In genomic region chr5:52856564-52856963, GRCh38 we compare ENCODE assay signal across 10 cellular contexts.
DNase-seq lines count a peak whose midpoint lies in the region; ATAC-seq and FAIRE-seq lines count a peak whose summit lies in the region.
"Had no signal": no experiment of that assay in that cellular context is flagged by ENCODE, and none has a peak within 500 bp of the region (broad histone marks: within the 10 kb centered on the region; RNA-seq: fewer than 3 reads in every experiment).

No MANE protein-coding gene starts in this region.

- H3K36me3 ChIP-seq in ACC112 (ENCODE audit: insufficient read depth, low read length) (no peaks in the 10 kb centered on the region), H7 (replicated peaks; ENCODE audit: control insufficient read depth, insufficient read depth, low read length) (no peaks in the 10 kb centered on the region)

- peak overlapping the region; percentile 11; the same call in 1 of the 2 replicates for H3K27ac ChIP-seq in ACC112 (ENCODE audit: low read depth, low read length)

- H2AFZ ChIP-seq in ACC112 (ENCODE audit: low read length, unreplicated experiment) = no peak overlapping the region

- no peaks in the 10 kb centered on the region for H3K27me3 Mint-ChIP-seq in T-helper 17 cell
- H3K27me3 Mint-ChIP-seq in activated naive CD4-positive, alpha-beta T cell treated with anti-CD3 and anti-CD28 coated beads, Interleukin-2, amount 10 ng/mL, durations not matched to agents 7 days and 5 days = no peaks in the 10 kb centered on the region

- no peaks in the 10 kb centered on the region for H3K4me1 Mint-ChIP-seq in T-helper 17 cell
- H3K4me1 Mint-ChIP-seq in activated naive CD4-positive, alpha-beta T cell treated with anti-CD3 and anti-CD28 coated beads, Interleukin-2, amount 10 ng/mL, durations not matched to agents 7 days and 5 days = peaks cover 3% of the 10 kb centered on the region

- no peak overlapping the region for H3K4me3 Mint-ChIP-seq in T-helper 17 cell
- H3K4me3 Mint-ChIP-seq in activated naive CD4-positive, alpha-beta T cell treated with anti-CD3 and anti-CD28 coated beads, Interleukin-2, amount 10 ng/mL, durations not matched to agents 7 days and 5 days = no peak overlapping the region

- peaks cover 19% of the 10 kb centered on the region for H3K4me1 ChIP-seq in ACC112 (ENCODE audit: control insufficient read depth, insufficient read depth, low read length, unreplicated experiment)

- H3K27me3 ChIP-seq in ACC112 (ENCODE audit: insufficient read depth, low read length) (no peaks in the 10 kb centered on the region), H7 (ENCODE audit: control insufficient read depth, insufficient read depth, low read length) (no peaks in the 10 kb centered on the region)
- H3K27me3 ChIP-seq: esophagus muscularis mucosa had no signal

- H3K9me3 Mint-ChIP-seq in activated naive CD4-positive, alpha-beta T cell treated with anti-CD3 and anti-CD28 coated beads, Interleukin-2, amount 10 ng/mL, durations not matched to agents 7 days and 5 days = no peaks in the 10 kb centered on the region

- H3K4me3 ChIP-seq in ACC112 (ENCODE audit: low read depth, low read length) (no peak overlapping the region), H7 (ENCODE audit: insufficient read depth, low read depth, low read length) (no peak overlapping the region)
- H3K4me3 ChIP-seq: esophagus muscularis mucosa had no signal

- H3K27ac Mint-ChIP-seq in T-helper 17 cell = no peak overlapping the region
- no peak overlapping the region for H3K27ac Mint-ChIP-seq in activated naive CD4-positive, alpha-beta T cell treated with anti-CD3 and anti-CD28 coated beads, Interleukin-2, amount 10 ng/mL, durations not matched to agents 7 days and 5 days

- ATAC-seq in GM19455 (IDR thresholded peaks at IDR 0.05; ENCODE audit: unreplicated experiment) = peak; percentile 75
- ATAC-seq in HG03066 (IDR thresholded peaks at IDR 0.05; ENCODE audit: low read depth, unreplicated experiment) = peak; percentile 89
- ATAC-seq in T-helper 17 cell = no peak

- no peaks in the 10 kb centered on the region for H3K36me3 Mint-ChIP-seq in T-helper 17 cell (ENCODE audit: low read depth)
- H3K36me3 Mint-ChIP-seq in activated naive CD4-positive, alpha-beta T cell treated with anti-CD3 and anti-CD28 coated beads, Interleukin-2, amount 10 ng/mL, durations not matched to agents 7 days and 5 days = no peaks in the 10 kb centered on the region

- CTCF ChIA-PET in activated naive CD4-positive, alpha-beta T cell treated with anti-CD3 and anti-CD28 coated beads, Interleukin-2, amount 10 ng/mL, durations not matched to agents 7 days and 5 days (lab: Charles Lee) = interaction anchor here (0.7 to 1.2 kb wide), 2 partner anchors 21 to 35 kb away, joined by 3 read pairs; no protein-coding TSS in a partner anchor

- no peaks in the 10 kb centered on the region for H3K79me2 ChIP-seq in ACC112 (ENCODE audit: control insufficient read depth, insufficient read depth, low read length, unreplicated experiment)

- DNase-seq in RCC 7860 (ENCODE audit: low spot score) (peak; percentile 7), T-helper 17 cell (no peak), H7 (no peak)
- DNase-seq in NK-92 treated with Interleukin-12 subunit alpha and Interleukin-12 subunit beta, amount 100 ng/mL, for 24 hours (lab: John Stamatoyannopoulos, UW) = no peak
- no peak for DNase-seq in activated naive CD4-positive, alpha-beta T cell treated with anti-CD3 and anti-CD28 coated beads, Interleukin-2, amount 10 ng/mL, durations not matched to agents 7 days and 5 days
- DNase-seq: NCI-H2029 had no signal

- no peaks in the 10 kb centered on the region for H3K9me3 ChIP-seq in T-helper 17 cell (ENCODE audit: control insufficient read depth, low read length, poor library complexity, severe bottlenecking)
- H3K9me3 ChIP-seq: esophagus muscularis mucosa had no signal

- no peak for FAIRE-seq in RCC 7860 (lab: Jason Lieb, UNC)
